In the genomic region with DNA sequence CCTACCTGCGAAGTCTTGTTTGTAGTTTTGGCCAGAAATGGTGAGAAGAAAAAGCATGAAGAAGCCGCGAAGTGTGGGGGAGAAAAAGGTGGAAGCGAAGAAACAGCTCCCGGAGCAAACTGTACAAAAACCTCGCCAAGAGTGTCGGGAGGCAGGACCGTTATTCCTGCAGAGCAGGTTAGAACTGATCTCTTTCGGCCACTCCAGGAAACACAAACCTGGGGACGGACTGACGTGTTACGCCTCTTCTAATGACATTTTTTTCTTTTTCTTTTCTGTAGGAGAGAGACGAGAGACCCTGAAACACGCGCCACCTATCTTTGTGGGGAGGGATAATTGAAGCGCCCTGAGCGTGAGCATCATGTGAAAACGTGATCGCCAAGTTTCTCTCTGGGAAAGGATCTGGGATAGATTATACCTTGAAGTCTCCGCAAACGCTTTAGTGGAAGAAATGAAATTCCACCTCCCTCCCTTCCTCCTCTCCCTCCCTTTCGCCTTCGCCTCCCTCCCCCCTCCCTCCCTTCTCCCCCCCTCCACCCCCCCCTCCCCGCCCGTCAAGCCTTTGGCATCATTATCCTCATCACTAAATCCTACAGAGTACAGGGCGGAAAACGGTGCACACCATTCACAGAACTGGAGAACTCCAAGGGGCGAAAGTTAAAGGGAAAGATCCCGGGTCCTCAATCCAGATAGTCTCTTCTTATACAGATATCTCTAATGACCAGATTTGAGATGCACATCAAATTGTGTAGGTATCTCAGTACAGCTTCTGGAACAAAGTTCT, we compare ENCODE assay signal across 8 cellular contexts. TPM values are rescaled to one million over a fixed set of nuclear protein-coding genes. Genes with fewer than 3 reads are reported as not detected.
DNase-seq lines count a peak whose midpoint lies in the region; ATAC-seq and TF ChIP-seq lines count a peak whose summit lies in the region.

A gene (minus strand): TSS at position 186 of the 784 bp plus-strand sequence. CDS start 2,769 bp downstream, outside the sequence.

- peaks cover 0 to 2% (median 0%) of the 10 kb centered on the region in 3 donors for H3K27me3 Mint-ChIP-seq in CD14-positive monocyte (ENCODE audit: low read depth in 3 of 3)

- H3K36me3 ChIP-seq in SJCRH30 (no peaks in the 10 kb centered on the region), liver (ENCODE audit: control insufficient read depth in 4 of 4, insufficient read depth in 3 of 4, low read depth in 1 of 4, low read length in 3 of 4) (no peaks in the 10 kb centered on the region), stomach (no peaks in the 10 kb centered on the region)

- intact Hi-C loops in CD14-positive monocyte (cut with micrococcal nuclease), result loop anchor here (2.0 to 10.0 kb wide), 7 partner anchors 87 to 1235 kb away; no protein-coding TSS in a partner anchor
- intact Hi-C loops in stomach (cut with DNase I; ENCODE audit: low total_unique reads), result no loop called here

- peak within 1 kb of the TSS; percentile 24 to 93 for H3K9ac ChIP-seq in liver (ENCODE audit: low read depth in 1 of 2, low read length in 2 of 2)

- TF ChIP-seq POLR2A in stomach (IDR thresholded peaks at IDR 0.05), result peak in 1 of 4 donors; percentile 41

- peak; percentile 52 to 63 for TF ChIP-seq RAD21 in liver (IDR thresholded peaks at IDR 0.05)

- no peak for TF ChIP-seq EP300 in stomach (IDR thresholded peaks at IDR 0.05)

- CTCF ChIA-PET in HEK293T (lab: Yijun Ruan, JAX), result no interaction called here

- H3K27ac ChIP-seq in SJCRH30, result peak within 1 kb of the TSS; percentile 96
- peak within 1 kb of the TSS; percentile 51 to 87 for H3K27ac ChIP-seq in liver (ENCODE audit: low read depth in 1 of 2, low read length in 2 of 2)
- H3K27ac ChIP-seq in stomach, result peak within 1 kb of the TSS; percentile 37 to 97 (median 91)

- H3K9me3 ChIP-seq in SJCRH30 (replicated peaks), result no peaks in the 10 kb centered on the region
- no peaks in the 10 kb centered on the region for H3K9me3 ChIP-seq in liver (ENCODE audit: control insufficient read depth in 4 of 4, low read length in 3 of 4)
- H3K9me3 ChIP-seq in stomach, result no peaks in the 10 kb centered on the region

- ATAC-seq in HG03432 (IDR thresholded peaks at IDR 0.05; ENCODE audit: unreplicated experiment), result no peak

- H3K36me3 Mint-ChIP-seq in CD14-positive monocyte, result peaks cover 15 to 16% of the 10 kb centered on the region in 2 donors

- H3K9me3 Mint-ChIP-seq in CD14-positive monocyte, result peaks cover 0 to 8% (median 2%) of the 10 kb centered on the region in 7 donors

- H3K27me3 ChIP-seq in SJCRH30, result no peaks in the 10 kb centered on the region
- H3K27me3 ChIP-seq in liver (ENCODE audit: control insufficient read depth in 4 of 4, insufficient read depth in 4 of 4, low read length in 3 of 4), result peaks cover 0 to 9% (median 3%) of the 10 kb centered on the region in 4 donors
- peaks cover 8 to 100% (median 45%) of the 10 kb centered on the region in 3 donors for H3K27me3 ChIP-seq in stomach

- no peak within 1 kb of the TSS for H3K4me3 Mint-ChIP-seq in CD14-positive monocyte

- POLR2A ChIA-PET in HEK293T (lab: Yijun Ruan, JAX), result no interaction called here

- DNase-seq in CD14-positive monocyte (ENCODE audit: low spot score) (peak; percentile 81), HEK293T (ENCODE audit: extremely low spot score) (peak; percentile 57), SJCRH30 (peak; percentile 67 to 83), dermis blood vessel endothelial cell (peak; percentile 80), stomach (no peak), NCI-H2081 treated with DMSO at 0.1 percent for 48 hours (lab: John Stamatoyannopoulos, UW) (no peak)

- H3K4me1 ChIP-seq in SJCRH30 (peaks cover 5% of the 10 kb centered on the region; the same call in 1 of the 2 replicates), liver (ENCODE audit: control insufficient read depth in 4 of 4, insufficient read depth in 4 of 4, low read length in 3 of 4) (peaks cover 8 to 37% (median 18%) of the 10 kb centered on the region in 4 donors), stomach (peaks cover 23 to 76% (median 52%) of the 10 kb centered on the region in 4 donors)

- peak within 1 kb of the TSS; percentile 99 for H3K4me3 ChIP-seq in SJCRH30
- H3K4me3 ChIP-seq in liver (ENCODE audit: low read depth in 1 of 3, low read length in 3 of 3), result peak within 1 kb of the TSS; percentile 24 to 73 (median 64)
- H3K4me3 ChIP-seq in stomach, result peak within 1 kb of the TSS; percentile 60 to 70 (median 67)

- no peak within 1 kb of the TSS for H3K27ac Mint-ChIP-seq in CD14-positive monocyte

- H3K4me1 Mint-ChIP-seq in CD14-positive monocyte, result peaks cover 30% of the 10 kb centered on the region

- WGBS in liver, result 5% methylated on average over 29 of the region's 29 CpGs
- WGBS in stomach, 5 donors, result 2 to 4% (median 4%) methylated on average over 28 to 29 of the region's 29 CpGs

- peak; percentile 57 for TF ChIP-seq CTCF in CD14-positive monocyte (IDR thresholded peaks at IDR 0.05)
- TF ChIP-seq CTCF in liver (IDR thresholded peaks at IDR 0.05; ENCODE audit: low read depth, low read length, missing input control), result peak; percentile 45
- peak in 4 of 7 experiments; percentile 10 to 54 (median 28) for TF ChIP-seq CTCF in stomach (IDR thresholded peaks at IDR 0.05)

TF ChIP-seq in HEK293T, 16 proteins besides CTCF, POLR2A, EP300 and RAD21:
- peak; percentile 38; the same call in 1 of the 2 replicates for TF ChIP-seq L3MBTL2 (conservative IDR thresholded peaks at IDR 0.05)
- TF ChIP-seq FOXM1 (IDR thresholded peaks at IDR 0.05; ENCODE audit: borderline replicate concordance), result no peak
- no peak for TF ChIP-seq TARDBP (IDR thresholded peaks at IDR 0.05)
- TF ChIP-seq ELF4 (IDR thresholded peaks at IDR 0.05), result no peak
- peak; percentile 88 for TF ChIP-seq ZNF384 (IDR thresholded peaks at IDR 0.05)
- peak; percentile 55; the same call in 1 of the 2 replicates for TF ChIP-seq CTBP1 (IDR thresholded peaks at IDR 0.05; ENCODE audit: borderline replicate concordance)
- no peak for TF ChIP-seq SP1 (IDR thresholded peaks at IDR 0.05)
- no peak for TF ChIP-seq NFRKB (IDR thresholded peaks at IDR 0.05)
- TF ChIP-seq, protein P1, sequence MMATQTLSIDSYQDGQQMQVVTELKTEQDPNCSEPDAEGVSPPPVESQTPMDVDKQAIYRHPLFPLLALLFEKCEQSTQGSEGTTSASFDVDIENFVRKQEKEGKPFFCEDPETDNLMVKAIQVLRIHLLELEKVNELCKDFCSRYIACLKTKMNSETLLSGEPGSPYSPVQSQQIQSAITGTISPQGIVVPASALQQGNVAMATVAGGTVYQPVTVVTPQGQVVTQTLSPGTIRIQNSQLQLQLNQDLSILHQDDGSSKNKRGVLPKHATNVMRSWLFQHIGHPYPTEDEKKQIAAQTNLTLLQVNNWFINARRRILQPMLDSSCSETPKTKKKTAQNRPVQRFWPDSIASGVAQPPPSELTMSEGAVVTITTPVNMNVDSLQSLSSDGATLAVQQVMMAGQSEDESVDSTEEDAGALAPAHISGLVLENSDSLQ (IDR thresholded peaks at IDR 0.05), result 0 out of 2 replicates have a peak, but pooled peaks have one; percentile 26
TF ChIP-seq in HEK293T: peak in this region for 4.

TF ChIP-seq in liver, 16 proteins besides CTCF, POLR2A, EP300 and RAD21 (continues in another document):
- TF ChIP-seq HNF4G (IDR thresholded peaks at IDR 0.05) (no peak), FOXA2 (IDR thresholded peaks at IDR 0.05) (no peak), TAF1 (conservative IDR thresholded peaks at IDR 0.05) (peak; percentile 76), GABPA (IDR thresholded peaks at IDR 0.05 in 1 of 2, conservative IDR thresholded peaks at IDR 0.05 in 1 of 2) (no peak), YY1 (IDR thresholded peaks at IDR 0.05) (no peak), FOXA1 (IDR thresholded peaks at IDR 0.05) (no peak), EGR1 (IDR thresholded peaks at IDR 0.05; ENCODE audit: low read depth in 2 of 2) (no peak)
- TF ChIP-seq, protein P2, sequence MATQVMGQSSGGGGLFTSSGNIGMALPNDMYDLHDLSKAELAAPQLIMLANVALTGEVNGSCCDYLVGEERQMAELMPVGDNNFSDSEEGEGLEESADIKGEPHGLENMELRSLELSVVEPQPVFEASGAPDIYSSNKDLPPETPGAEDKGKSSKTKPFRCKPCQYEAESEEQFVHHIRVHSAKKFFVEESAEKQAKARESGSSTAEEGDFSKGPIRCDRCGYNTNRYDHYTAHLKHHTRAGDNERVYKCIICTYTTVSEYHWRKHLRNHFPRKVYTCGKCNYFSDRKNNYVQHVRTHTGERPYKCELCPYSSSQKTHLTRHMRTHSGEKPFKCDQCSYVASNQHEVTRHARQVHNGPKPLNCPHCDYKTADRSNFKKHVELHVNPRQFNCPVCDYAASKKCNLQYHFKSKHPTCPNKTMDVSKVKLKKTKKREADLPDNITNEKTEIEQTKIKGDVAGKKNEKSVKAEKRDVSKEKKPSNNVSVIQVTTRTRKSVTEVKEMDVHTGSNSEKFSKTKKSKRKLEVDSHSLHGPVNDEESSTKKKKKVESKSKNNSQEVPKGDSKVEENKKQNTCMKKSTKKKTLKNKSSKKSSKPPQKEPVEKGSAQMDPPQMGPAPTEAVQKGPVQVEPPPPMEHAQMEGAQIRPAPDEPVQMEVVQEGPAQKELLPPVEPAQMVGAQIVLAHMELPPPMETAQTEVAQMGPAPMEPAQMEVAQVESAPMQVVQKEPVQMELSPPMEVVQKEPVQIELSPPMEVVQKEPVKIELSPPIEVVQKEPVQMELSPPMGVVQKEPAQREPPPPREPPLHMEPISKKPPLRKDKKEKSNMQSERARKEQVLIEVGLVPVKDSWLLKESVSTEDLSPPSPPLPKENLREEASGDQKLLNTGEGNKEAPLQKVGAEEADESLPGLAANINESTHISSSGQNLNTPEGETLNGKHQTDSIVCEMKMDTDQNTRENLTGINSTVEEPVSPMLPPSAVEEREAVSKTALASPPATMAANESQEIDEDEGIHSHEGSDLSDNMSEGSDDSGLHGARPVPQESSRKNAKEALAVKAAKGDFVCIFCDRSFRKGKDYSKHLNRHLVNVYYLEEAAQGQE (IDR thresholded peaks at IDR 0.05), result no peak
- TF ChIP-seq, protein P3, sequence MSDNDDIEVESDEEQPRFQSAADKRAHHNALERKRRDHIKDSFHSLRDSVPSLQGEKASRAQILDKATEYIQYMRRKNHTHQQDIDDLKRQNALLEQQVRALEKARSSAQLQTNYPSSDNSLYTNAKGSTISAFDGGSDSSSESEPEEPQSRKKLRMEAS (IDR thresholded peaks at IDR 0.05), result peak; percentile 13

RNA-seq across cellular contexts. Expression of the gene that starts here (rescaled TPM):
- 10 to 100 TPM; 76.8 to 93.8 TPM for polyA plus RNA-seq in CD14-positive monocyte
- 55.1 and 69.1 TPM in 2 replicates for total RNA-seq in SJCRH30 (2014; rRNA removed; shearing (Covaris generic))
- 5.3 and 8.4 TPM in 2 replicates for total RNA-seq in dermis blood vessel endothelial cell
- 10 to 100 TPM; 35.1 to 39.6 TPM for total RNA-seq in liver
- 1 to 10 TPM; 7.6 to 9.3 TPM for polyA plus RNA-seq in liver
- 100 to 1,000 TPM in 1 of 5 donors, 10 to 100 TPM in 4; 13.0 to 161 (median 53.6) TPM for total RNA-seq in stomach
- polyA plus RNA-seq in stomach, result 10 to 100 TPM; 10.7 to 48.0 (median 38.3) TPM

Comparison
In these comparisons a context has a peak if more than half of its experiments do, and no peak if none do; other contexts are left out.
1. DNase-seq: peak in CD14-positive monocyte (single experiment), HEK293T (single experiment), SJCRH30 (2 of 2) and dermis blood vessel endothelial cell (single experiment); none in stomach (single experiment) and NCI-H2081 treated with DMSO at 0.1 percent for 48 hours (single experiment).
2. Peak in every context shown above with its lines, with median percentiles within 50 percentile points of each other: CTCF ChIP-seq, H3K27ac ChIP-seq and H3K4me3 ChIP-seq.